1 cellular context compared by ENCODE assay signal in genomic region chr12:93273834-93274705, GRCh38.
A peak's percentile ranks its signal among the peaks of the same experiment; 100 is the strongest.
TF ChIP-seq lines count a peak whose summit lies in the region.

No MANE protein-coding gene starts in this region.

TF ChIP-seq in HEK293, 187 proteins besides CTCF, POLR2A, EP300 and RAD21 (continued from another document):
- no peak for TF ChIP-seq HIC1 (tag by site-specific recombination; IDR thresholded peaks at IDR 0.05)
- TF ChIP-seq ZNF140 (tag by site-specific recombination; IDR thresholded peaks at IDR 0.05): no peak
- TF ChIP-seq, protein P1, sequence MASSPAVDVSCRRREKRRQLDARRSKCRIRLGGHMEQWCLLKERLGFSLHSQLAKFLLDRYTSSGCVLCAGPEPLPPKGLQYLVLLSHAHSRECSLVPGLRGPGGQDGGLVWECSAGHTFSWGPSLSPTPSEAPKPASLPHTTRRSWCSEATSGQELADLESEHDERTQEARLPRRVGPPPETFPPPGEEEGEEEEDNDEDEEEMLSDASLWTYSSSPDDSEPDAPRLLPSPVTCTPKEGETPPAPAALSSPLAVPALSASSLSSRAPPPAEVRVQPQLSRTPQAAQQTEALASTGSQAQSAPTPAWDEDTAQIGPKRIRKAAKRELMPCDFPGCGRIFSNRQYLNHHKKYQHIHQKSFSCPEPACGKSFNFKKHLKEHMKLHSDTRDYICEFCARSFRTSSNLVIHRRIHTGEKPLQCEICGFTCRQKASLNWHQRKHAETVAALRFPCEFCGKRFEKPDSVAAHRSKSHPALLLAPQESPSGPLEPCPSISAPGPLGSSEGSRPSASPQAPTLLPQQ (tag by site-specific recombination; IDR thresholded peaks at IDR 0.05): no peak
- TF ChIP-seq, protein P2, sequence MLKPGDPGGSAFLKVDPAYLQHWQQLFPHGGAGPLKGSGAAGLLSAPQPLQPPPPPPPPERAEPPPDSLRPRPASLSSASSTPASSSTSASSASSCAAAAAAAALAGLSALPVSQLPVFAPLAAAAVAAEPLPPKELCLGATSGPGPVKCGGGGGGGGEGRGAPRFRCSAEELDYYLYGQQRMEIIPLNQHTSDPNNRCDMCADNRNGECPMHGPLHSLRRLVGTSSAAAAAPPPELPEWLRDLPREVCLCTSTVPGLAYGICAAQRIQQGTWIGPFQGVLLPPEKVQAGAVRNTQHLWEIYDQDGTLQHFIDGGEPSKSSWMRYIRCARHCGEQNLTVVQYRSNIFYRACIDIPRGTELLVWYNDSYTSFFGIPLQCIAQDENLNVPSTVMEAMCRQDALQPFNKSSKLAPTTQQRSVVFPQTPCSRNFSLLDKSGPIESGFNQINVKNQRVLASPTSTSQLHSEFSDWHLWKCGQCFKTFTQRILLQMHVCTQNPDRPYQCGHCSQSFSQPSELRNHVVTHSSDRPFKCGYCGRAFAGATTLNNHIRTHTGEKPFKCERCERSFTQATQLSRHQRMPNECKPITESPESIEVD (tag by site-specific recombination; IDR thresholded peaks at IDR 0.05): no peak
- no peak for TF ChIP-seq ZNF394 (tag by site-specific recombination; IDR thresholded peaks at IDR 0.05; ENCODE audit: borderline replicate concordance)
- TF ChIP-seq ZNF776 (tag by site-specific recombination; IDR thresholded peaks at IDR 0.05; ENCODE audit: borderline replicate concordance): no peak
- no peak for TF ChIP-seq GLI2 (tag by site-specific recombination; IDR thresholded peaks at IDR 0.05; ENCODE audit: borderline replicate concordance, low read depth)
- TF ChIP-seq ZNF571 (tag by site-specific recombination; IDR thresholded peaks at IDR 0.05): no peak
- TF ChIP-seq, protein P3, sequence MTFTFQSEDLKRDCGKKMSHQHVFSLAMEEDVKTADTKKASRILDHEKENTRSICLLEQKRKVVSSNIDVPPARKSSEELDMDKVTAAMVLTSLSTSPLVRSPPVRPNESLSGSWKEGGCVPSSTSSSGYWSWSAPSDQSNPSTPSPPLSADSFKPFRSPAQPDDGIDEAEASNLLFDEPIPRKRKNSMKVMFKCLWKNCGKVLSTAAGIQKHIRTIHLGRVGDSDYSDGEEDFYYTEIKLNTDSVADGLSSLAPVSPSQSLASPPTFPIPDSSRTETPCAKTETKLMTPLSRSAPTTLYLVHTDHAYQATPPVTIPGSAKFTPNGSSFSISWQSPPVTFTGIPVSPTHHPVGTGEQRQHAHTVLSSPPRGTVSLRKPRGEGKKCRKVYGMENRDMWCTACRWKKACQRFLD (tag by site-specific recombination; IDR thresholded peaks at IDR 0.05): no peak
- no peak for TF ChIP-seq GLIS1 (tag by site-specific recombination; IDR thresholded peaks at IDR 0.05)
- TF ChIP-seq, protein P4, sequence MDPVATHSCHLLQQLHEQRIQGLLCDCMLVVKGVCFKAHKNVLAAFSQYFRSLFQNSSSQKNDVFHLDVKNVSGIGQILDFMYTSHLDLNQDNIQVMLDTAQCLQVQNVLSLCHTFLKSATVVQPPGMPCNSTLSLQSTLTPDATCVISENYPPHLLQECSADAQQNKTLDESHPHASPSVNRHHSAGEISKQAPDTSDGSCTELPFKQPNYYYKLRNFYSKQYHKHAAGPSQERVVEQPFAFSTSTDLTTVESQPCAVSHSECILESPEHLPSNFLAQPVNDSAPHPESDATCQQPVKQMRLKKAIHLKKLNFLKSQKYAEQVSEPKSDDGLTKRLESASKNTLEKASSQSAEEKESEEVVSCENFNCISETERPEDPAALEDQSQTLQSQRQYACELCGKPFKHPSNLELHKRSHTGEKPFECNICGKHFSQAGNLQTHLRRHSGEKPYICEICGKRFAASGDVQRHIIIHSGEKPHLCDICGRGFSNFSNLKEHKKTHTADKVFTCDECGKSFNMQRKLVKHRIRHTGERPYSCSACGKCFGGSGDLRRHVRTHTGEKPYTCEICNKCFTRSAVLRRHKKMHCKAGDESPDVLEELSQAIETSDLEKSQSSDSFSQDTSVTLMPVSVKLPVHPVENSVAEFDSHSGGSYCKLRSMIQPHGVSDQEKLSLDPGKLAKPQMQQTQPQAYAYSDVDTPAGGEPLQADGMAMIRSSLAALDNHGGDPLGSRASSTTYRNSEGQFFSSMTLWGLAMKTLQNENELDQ (tag by site-specific recombination; IDR thresholded peaks at IDR 0.05; ENCODE audit: low read depth): no peak
- no peak for TF ChIP-seq ZFP3 (tag by site-specific recombination; IDR thresholded peaks at IDR 0.05; ENCODE audit: low read depth)
- no peak for TF ChIP-seq ZNF311 (tag by site-specific recombination; IDR thresholded peaks at IDR 0.05; ENCODE audit: borderline replicate concordance)
- TF ChIP-seq ZNF202 (tag by site-specific recombination; IDR thresholded peaks at IDR 0.05; ENCODE audit: borderline replicate concordance): no peak
- TF ChIP-seq ZIC2 (tag by site-specific recombination; IDR thresholded peaks at IDR 0.05): peak; percentile 38
- no peak for TF ChIP-seq EGR2 (tag by site-specific recombination; IDR thresholded peaks at IDR 0.05; ENCODE audit: low read depth)
- TF ChIP-seq, protein P5, sequence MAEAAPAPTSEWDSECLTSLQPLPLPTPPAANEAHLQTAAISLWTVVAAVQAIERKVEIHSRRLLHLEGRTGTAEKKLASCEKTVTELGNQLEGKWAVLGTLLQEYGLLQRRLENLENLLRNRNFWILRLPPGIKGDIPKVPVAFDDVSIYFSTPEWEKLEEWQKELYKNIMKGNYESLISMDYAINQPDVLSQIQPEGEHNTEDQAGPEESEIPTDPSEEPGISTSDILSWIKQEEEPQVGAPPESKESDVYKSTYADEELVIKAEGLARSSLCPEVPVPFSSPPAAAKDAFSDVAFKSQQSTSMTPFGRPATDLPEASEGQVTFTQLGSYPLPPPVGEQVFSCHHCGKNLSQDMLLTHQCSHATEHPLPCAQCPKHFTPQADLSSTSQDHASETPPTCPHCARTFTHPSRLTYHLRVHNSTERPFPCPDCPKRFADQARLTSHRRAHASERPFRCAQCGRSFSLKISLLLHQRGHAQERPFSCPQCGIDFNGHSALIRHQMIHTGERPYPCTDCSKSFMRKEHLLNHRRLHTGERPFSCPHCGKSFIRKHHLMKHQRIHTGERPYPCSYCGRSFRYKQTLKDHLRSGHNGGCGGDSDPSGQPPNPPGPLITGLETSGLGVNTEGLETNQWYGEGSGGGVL (tag by site-specific recombination; IDR thresholded peaks at IDR 0.05): peak; percentile 45; the same call in 1 of the 2 replicates
- no peak for TF ChIP-seq ZFP69B (tag by site-specific recombination; IDR thresholded peaks at IDR 0.05)
- no peak for TF ChIP-seq SP7 (tag by site-specific recombination; IDR thresholded peaks at IDR 0.05)
- TF ChIP-seq KLF9 (tag by site-specific recombination; IDR thresholded peaks at IDR 0.05; ENCODE audit: low read depth): no peak
- TF ChIP-seq ZBTB20 (tag by site-specific recombination; IDR thresholded peaks at IDR 0.05): no peak
- TF ChIP-seq ZNF664 (tag by site-specific recombination; IDR thresholded peaks at IDR 0.05): no peak
- TF ChIP-seq ZSCAN30 (tag by site-specific recombination; IDR thresholded peaks at IDR 0.05): no peak
- TF ChIP-seq ZNF768 (tag by site-specific recombination; IDR thresholded peaks at IDR 0.05): no peak
- no peak for TF ChIP-seq ZNF146 (tag by site-specific recombination; IDR thresholded peaks at IDR 0.05)
- peak; percentile 60 for TF ChIP-seq ZNF449 (tag by site-specific recombination; IDR thresholded peaks at IDR 0.05)
- peak; percentile 32; the same call in 1 of the 2 replicates for TF ChIP-seq TCF7L2 (IDR thresholded peaks at IDR 0.05; ENCODE audit: borderline replicate concordance, low read depth, low read length)
- no peak for TF ChIP-seq ZNF132 (tag by site-specific recombination; IDR thresholded peaks at IDR 0.05; ENCODE audit: borderline replicate concordance)
- TF ChIP-seq ZNF223 (tag by site-specific recombination; IDR thresholded peaks at IDR 0.05): no peak
- TF ChIP-seq INSM2 (tag by site-specific recombination; IDR thresholded peaks at IDR 0.05): no peak
